Comparison of ENCODE assay signal across 25 cellular contexts in genomic region chr7:34104120-34104519, GRCh38.
"Had no signal": no experiment of that assay in that cellular context is flagged by ENCODE, and none has a peak within 500 bp of the region (broad histone marks: within the 10 kb centered on the region; RNA-seq: fewer than 3 reads in every experiment).

No MANE protein-coding gene starts in this region.

- H3K9ac ChIP-seq: parathyroid adenoma had no signal

- H3K27me3 Mint-ChIP-seq: activated CD4-positive, alpha-beta memory T cell treated with anti-CD3 and anti-CD28 coated beads for 36 hours; dendritic cell treated with granulocyte-macrophage colony-stimulating factor and Interleukin-4, amounts not matched to agents 40 ng/mL and 50 ng/mL, for 4 days; stimulated activated naive B cell treated with anti-CD40 and anti-IgM and Interleukin-4, amounts not matched to agents 10 μg/mL and 1 μg/mL and 100 μg/mL, for 72 hours had no signal

- H3K4me1 ChIP-seq: gastrocnemius medialis, testis, upper lobe of left lung had no signal

- H3K9me3 Mint-ChIP-seq: activated CD4-positive, alpha-beta memory T cell treated with anti-CD3 and anti-CD28 coated beads for 36 hours had no signal

- H3K27ac ChIP-seq: gastrocnemius medialis, parathyroid adenoma, right lobe of liver, SK-N-MC, skin epidermis, testis, upper lobe of left lung had no signal

- H3K4me3 ChIP-seq: gastrocnemius medialis, right lobe of liver, SK-N-MC, skin epidermis, testis, upper lobe of left lung had no signal

- H3K27ac Mint-ChIP-seq: activated CD4-positive, alpha-beta memory T cell treated with anti-CD3 and anti-CD28 coated beads for 36 hours; activated naive CD4-positive, alpha-beta T cell treated with anti-CD3 and anti-CD28 coated beads for 36 hours; activated T-cell treated with anti-CD3 and anti-CD28 coated beads, Interleukin-2, amount 50 U/mL, for 72 hours; dendritic cell treated with granulocyte-macrophage colony-stimulating factor and Interleukin-4, amounts not matched to agents 40 ng/mL and 50 ng/mL, for 4 days; stimulated activated naive B cell treated with anti-CD40 and anti-IgM and Interleukin-4, amounts not matched to agents 10 μg/mL and 1 μg/mL and 100 μg/mL, for 72 hours had no signal

- H3K79me2 ChIP-seq: parathyroid adenoma had no signal

- DNase-seq: activated CD4-positive, alpha-beta memory T cell treated with anti-CD3 and anti-CD28 coated beads for 36 hours; activated CD4-positive, alpha-beta T cell treated with anti-CD3 and anti-CD28 coated beads for 48 hours; activated CD4-positive, CD25-positive, alpha-beta regulatory T cell; activated effector memory CD4-positive, alpha-beta T cell treated with Interleukin-2 at 50 U/mL for 16 hours; activated naive CD4-positive, alpha-beta T cell treated with anti-CD3 and anti-CD28 coated beads for 36 hours; activated T-cell treated with anti-CD3 and anti-CD28 coated beads, Interleukin-2, amount 50 U/mL, for 72 hours; caudate nucleus; effector CD8-positive, alpha-beta T cell; gastrocnemius medialis; head of caudate nucleus; hypothalamus; nucleus accumbens; right lobe of liver; stimulated activated CD4-positive, alpha-beta T cell treated with anti-CD3 and anti-CD28 coated beads, Interleukin-15, amount 100 ng/mL, for 24 hours; stimulated activated CD4-positive, alpha-beta T cell treated with anti-CD3 and anti-CD28 coated beads, Interleukin-2, amount 100 ng/mL, for 48 hours; stimulated activated CD8-positive, alpha-beta memory T cell treated with anti-CD3 and anti-CD28 coated beads, Interleukin-4, amount 100 ng/mL, for 48 hours; stimulated activated naive B cell treated with anti-CD40 and anti-IgM and Interleukin-4, amounts not matched to agents 10 μg/mL and 1 μg/mL and 100 μg/mL, for 72 hours; T-helper 1 cell; testis; upper lobe of left lung had no signal

- H3K9me3 ChIP-seq: gastrocnemius medialis, right lobe of liver, testis, upper lobe of left lung had no signal

- H3K4me3 Mint-ChIP-seq: activated CD4-positive, alpha-beta memory T cell treated with anti-CD3 and anti-CD28 coated beads for 36 hours; activated naive CD4-positive, alpha-beta T cell treated with anti-CD3 and anti-CD28 coated beads for 36 hours; activated T-cell treated with anti-CD3 and anti-CD28 coated beads, Interleukin-2, amount 50 U/mL, for 72 hours; brain; dendritic cell treated with granulocyte-macrophage colony-stimulating factor and Interleukin-4, amounts not matched to agents 40 ng/mL and 50 ng/mL, for 4 days; stimulated activated naive B cell treated with anti-CD40 and anti-IgM and Interleukin-4, amounts not matched to agents 10 μg/mL and 1 μg/mL and 100 μg/mL, for 72 hours had no signal

- ATAC-seq: activated T-cell treated with anti-CD3 and anti-CD28 coated beads, Interleukin-2, amount 50 U/mL, for 72 hours; gastrocnemius medialis; stimulated activated naive B cell treated with anti-CD40 and anti-IgM and Interleukin-4, amounts not matched to agents 10 μg/mL and 1 μg/mL and 100 μg/mL, for 72 hours had no signal

- H3K36me3 Mint-ChIP-seq: activated CD4-positive, alpha-beta memory T cell treated with anti-CD3 and anti-CD28 coated beads for 36 hours; brain; stimulated activated naive B cell treated with anti-CD40 and anti-IgM and Interleukin-4, amounts not matched to agents 10 μg/mL and 1 μg/mL and 100 μg/mL, for 72 hours had no signal

- H3K27me3 ChIP-seq: gastrocnemius medialis, right lobe of liver, testis, upper lobe of left lung had no signal

- H3K36me3 ChIP-seq: gastrocnemius medialis, right lobe of liver, upper lobe of left lung had no signal

- H3K4me1 Mint-ChIP-seq: stimulated activated naive B cell treated with anti-CD40 and anti-IgM and Interleukin-4, amounts not matched to agents 10 μg/mL and 1 μg/mL and 100 μg/mL, for 72 hours had no signal
